Comparison of ENCODE assay signal across 33 cellular contexts in the genomic region with DNA sequence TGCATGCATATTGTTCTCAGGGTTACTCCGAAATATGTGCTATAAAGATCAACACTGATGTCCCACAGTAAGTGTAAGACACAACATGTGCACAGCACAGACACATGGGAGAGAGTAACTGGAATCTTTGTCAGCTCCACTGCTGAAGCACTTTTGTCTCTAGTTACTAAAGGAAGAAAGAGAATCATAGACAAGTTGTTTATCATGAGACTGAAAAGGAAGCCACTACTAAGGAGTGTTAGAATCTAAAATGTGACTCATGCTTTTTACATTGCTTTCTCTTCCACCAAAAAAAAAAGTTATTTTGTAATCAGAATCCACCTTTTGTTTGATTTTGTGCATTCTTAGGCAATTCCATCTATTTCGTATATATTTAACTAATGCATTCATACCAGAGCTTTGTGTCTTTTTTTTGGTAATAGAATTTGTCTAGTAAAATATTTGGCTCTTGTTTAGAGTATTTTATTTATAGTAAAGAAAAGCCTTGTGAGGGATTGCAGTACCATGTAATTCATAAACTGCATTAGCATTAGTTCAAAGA.
DNase-seq lines count a peak whose midpoint lies in the region; ATAC-seq, FAIRE-seq and TF ChIP-seq lines count a peak whose summit lies in the region.
"Had no signal": no experiment of that assay in that cellular context is flagged by ENCODE, and none has a peak within 500 bp of the region (broad histone marks: within the 10 kb centered on the region; RNA-seq: fewer than 3 reads in every experiment).

No MANE protein-coding gene starts in this region.

- dilution Hi-C loops in keratinocyte (cut with MboI; ENCODE audit: extremely low pct_ligation_motif_present, low sequenced_read_pairs) = no loop called here

- no peaks in the 10 kb centered on the region for H3K79me2 ChIP-seq in keratinocyte (ENCODE audit: control insufficient read depth, insufficient read depth, low read length)

- no peaks in the 10 kb centered on the region for H3K27me3 ChIP-seq in RWPE2 (ENCODE audit: insufficient read depth, poor library complexity, severe bottlenecking)
- no peaks in the 10 kb centered on the region for H3K27me3 ChIP-seq in keratinocyte (ENCODE audit: control insufficient read depth, extremely low read depth, insufficient read depth, low read length)

- peak overlapping the region; percentile 22 for H3K9ac ChIP-seq in keratinocyte (ENCODE audit: control insufficient read depth, extremely low read depth, insufficient read depth, low read length)

- H3K27ac ChIP-seq in RWPE2 (ENCODE audit: poor library complexity, severe bottlenecking) (peak overlapping the region; percentile 97), epithelial cell of prostate (peak overlapping the region; percentile 93), keratinocyte (ENCODE audit: control insufficient read depth, insufficient read depth, low read length) (peak overlapping the region; percentile 84)
- H3K27ac ChIP-seq: left ventricle myocardium inferior, RWPE1 had no signal

- H3K4me1 ChIP-seq in RWPE2 (ENCODE audit: insufficient read depth, poor library complexity, severe bottlenecking) (peaks cover 33% of the 10 kb centered on the region), keratinocyte (ENCODE audit: control insufficient read depth, extremely low read depth, insufficient read depth, low read length) (peaks cover 34% of the 10 kb centered on the region)
- H3K4me1 ChIP-seq: left ventricle myocardium inferior had no signal

- FAIRE-seq in keratinocyte (lab: Jason Lieb, UNC) = peak; percentile 55
- FAIRE-seq: GM12891, islet of Langerhans had no signal

- H3K9me3 ChIP-seq in RWPE2 (ENCODE audit: severe bottlenecking) (no peaks in the 10 kb centered on the region), keratinocyte (ENCODE audit: control insufficient read depth, low read depth, low read length) (no peaks in the 10 kb centered on the region)
- H3K9me3 ChIP-seq: left ventricle myocardium inferior had no signal

- no peak for TF ChIP-seq CTCF in RWPE2 (IDR thresholded peaks at IDR 0.05; ENCODE audit: poor library complexity, severe bottlenecking)
- no peak for TF ChIP-seq CTCF in keratinocyte (optimal IDR thresholded peaks at IDR 0.05 in 1 of 3, IDR thresholded peaks at IDR 0.05 in 1 of 3, conservative IDR thresholded peaks at IDR 0.05 in 1 of 3; ENCODE audit: extremely low read depth in 1 of 3, insufficient read depth in 2 of 3, low read length in 3 of 3)

- H4K20me1 ChIP-seq in keratinocyte (ENCODE audit: control insufficient read depth, extremely low read depth, insufficient read depth, low read length) = no peaks in the 10 kb centered on the region

- DNase-seq in ELR (ENCODE audit: low read depth) = peak; percentile 64
- no peak for DNase-seq in RWPE2 (ENCODE audit: low spot score)
- no peak for DNase-seq in epithelial cell of prostate (ENCODE audit: low read depth, low spot score)
- DNase-seq in keratinocyte (ENCODE audit: low read depth, low spot score) = no peak
- no peak for DNase-seq in NCI-H128 (lab: John Stamatoyannopoulos, UW; ENCODE audit: unreplicated experiment)
- DNase-seq: ACHN; activated CD4-positive, alpha-beta T cell treated with anti-CD3 and anti-CD28 coated beads, Interleukin-2, amount 10 ng/mL, durations not matched to agents 24 days and 14 days; activated CD8-positive, alpha-beta memory T cell treated with anti-CD3 and anti-CD28 coated beads for 24 hours; activated effector memory CD4-positive, alpha-beta T cell treated with Interleukin-2 at 50 U/mL for 16 hours; activated T-cell treated with anti-CD3 and anti-CD28 coated beads for 4 hours; aorta; caudate nucleus; CD8-positive, alpha-beta memory T cell; DMS 273 treated with DMSO at 0.1 percent for 48 hours; endodermal cell; HCEC 1CT; left ventricle myocardium inferior; midbrain; naive thymus-derived CD4-positive, alpha-beta T cell; NCI-H1694; NCI-H2171; NCI-H510A; trophoblast cell had no signal

- peak overlapping the region; percentile 17 for H3K4me2 ChIP-seq in keratinocyte (ENCODE audit: control insufficient read depth, extremely low read depth, insufficient read depth, low read depth, low read length)

- ATAC-seq in RWPE2 (ENCODE audit: low read depth) (peak; percentile 44), GM21381 (IDR thresholded peaks at IDR 0.05; ENCODE audit: unreplicated experiment) (no peak), GM21390 (IDR thresholded peaks at IDR 0.05; ENCODE audit: unreplicated experiment) (no peak), HG03571 (IDR thresholded peaks at IDR 0.05; ENCODE audit: unreplicated experiment) (no peak)
- ATAC-seq: activated naive CD4-positive, alpha-beta T cell treated with anti-CD3 and anti-CD28 coated beads, Interleukin-2, amount 50 U/mL, for 72 hours; esophagus mucosa; naive thymus-derived CD4-positive, alpha-beta T cell; stimulated activated effector memory CD8-positive, alpha-beta T cell treated with anti-CD3 and anti-CD28 coated beads, Interleukin-12 subunit alpha, Interleukin-12 subunit beta, amount 100 ng/mL, for 72 hours; WTC11 had no signal

- H3K9me1 ChIP-seq in keratinocyte (ENCODE audit: control insufficient read depth, extremely low read depth, insufficient read depth, low read length) = no peaks in the 10 kb centered on the region

- H3K4me3 ChIP-seq in RWPE2 (ENCODE audit: severe bottlenecking) (no peak overlapping the region), keratinocyte (ENCODE audit: control insufficient read depth in 2 of 3, extremely low read depth in 1 of 3, insufficient read depth in 2 of 3, low read depth in 1 of 3, low read length in 3 of 3) (no peak overlapping the region)
- H3K4me3 ChIP-seq: left ventricle myocardium inferior had no signal

- H2AFZ ChIP-seq in keratinocyte (ENCODE audit: control insufficient read depth, low read length) = peak overlapping the region; percentile 82

- H3K36me3 ChIP-seq in RWPE2 (ENCODE audit: low read depth) = no peaks in the 10 kb centered on the region
- no peaks in the 10 kb centered on the region for H3K36me3 ChIP-seq in keratinocyte (ENCODE audit: control insufficient read depth in 2 of 2, extremely low read depth in 1 of 2, insufficient read depth in 2 of 2, low read length in 2 of 2)
- H3K36me3 ChIP-seq: left ventricle myocardium inferior had no signal
